Comparison of ENCODE assay signal across 14 cellular contexts in the genomic region with DNA sequence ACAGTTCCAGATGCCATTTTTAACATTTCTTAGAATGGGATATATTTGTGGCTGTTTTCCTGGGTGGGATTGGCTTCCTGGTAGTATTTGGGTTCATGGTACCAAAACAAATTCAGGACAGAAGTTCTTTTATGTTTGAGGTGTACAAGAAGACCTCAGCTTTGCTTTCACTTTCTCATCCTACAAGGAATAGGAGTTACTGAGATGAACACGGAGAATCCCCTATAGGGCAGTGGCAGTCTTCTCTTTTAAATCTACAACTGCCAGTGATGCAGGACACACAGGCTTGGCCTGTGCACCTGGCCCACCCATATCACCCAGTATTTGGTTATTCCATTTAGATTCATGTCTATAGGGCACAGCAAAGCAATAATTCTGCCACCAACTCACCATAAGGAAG. TPM values are rescaled to one million over a fixed set of nuclear protein-coding genes. Genes with fewer than 3 reads are reported as not detected.
A peak's percentile ranks its signal among the peaks of the same experiment; 100 is the strongest.
DNase-seq lines count a peak whose midpoint lies in the region; ATAC-seq and TF ChIP-seq lines count a peak whose summit lies in the region.
"Had no signal": no experiment of that assay in that cellular context is flagged by ENCODE, and none has a peak within 500 bp of the region (broad histone marks: within the 10 kb centered on the region; RNA-seq: fewer than 3 reads in every experiment).

No MANE protein-coding gene starts in this region.

- no peak for DNase-seq in T-helper 2 cell treated with Interferon-gamma antibody and Interleukin-4, amounts not matched to agents 5 μg/mL and 100 μg/mL, for 36 hours (ENCODE audit: low spot score)
- no peak for DNase-seq in T-helper 2 cell
- DNase-seq in neural progenitor cell (ENCODE audit: low spot score), result no peak
- no peak for DNase-seq in NCI-H2029 (lab: John Stamatoyannopoulos, UW)
- DNase-seq in amygdala (lab: John Stamatoyannopoulos, UW), result no peak
- DNase-seq in NCI-H2227 treated with DMSO at 0.1 percent for 48 hours (lab: John Stamatoyannopoulos, UW), result no peak
- DNase-seq: 8988T; NCI-H2029 treated with DMSO at 0.1 percent for 48 hours; stimulated activated CD4-positive, alpha-beta T cell treated with anti-CD3 and anti-CD28 coated beads, Interleukin-1b, Interleukin-23, amount 100 ng/mL, for 48 hours; tibial artery had no signal

- H3K27ac ChIP-seq in neural progenitor cell, result no peak overlapping the region
- H3K27ac ChIP-seq: tibial artery had no signal

- H3K27me3 Mint-ChIP-seq in T-helper 2 cell treated with Interferon-gamma antibody and Interleukin-4, amounts not matched to agents 5 μg/mL and 100 μg/mL, for 36 hours (ENCODE audit: low read depth), result no peaks in the 10 kb centered on the region
- H3K27me3 Mint-ChIP-seq in neural progenitor cell (ENCODE audit: insufficient read depth, low read depth), result no peaks in the 10 kb centered on the region
- H3K27me3 Mint-ChIP-seq: dendritic cell treated with granulocyte-macrophage colony-stimulating factor and Interleukin-4, amounts not matched to agents 40 ng/mL and 50 ng/mL, for 4 days had no signal

- H3K36me3 ChIP-seq in neural progenitor cell, result no peaks in the 10 kb centered on the region

- H3K4me1 ChIP-seq in neural progenitor cell, result peaks cover 15% of the 10 kb centered on the region
- H3K4me1 ChIP-seq: tibial artery had no signal

- H3K79me2 ChIP-seq in neural progenitor cell (ENCODE audit: low read depth), result no peaks in the 10 kb centered on the region

- H2AFZ ChIP-seq in neural progenitor cell (replicated peaks), result no peak overlapping the region

- H3K9me3 ChIP-seq in neural progenitor cell (ENCODE audit: low read depth), result no peaks in the 10 kb centered on the region

- TF ChIP-seq CTCF in neural progenitor cell (IDR thresholded peaks at IDR 0.05), result no peak

- no peaks in the 10 kb centered on the region for H4K20me1 ChIP-seq in neural progenitor cell (ENCODE audit: low read depth)

- no peak overlapping the region for H3K27ac Mint-ChIP-seq in T-helper 2 cell treated with Interferon-gamma antibody and Interleukin-4, amounts not matched to agents 5 μg/mL and 100 μg/mL, for 36 hours
- H3K27ac Mint-ChIP-seq in neural progenitor cell, result peak overlapping the region; percentile 65
- H3K27ac Mint-ChIP-seq: dendritic cell treated with granulocyte-macrophage colony-stimulating factor and Interleukin-4, amounts not matched to agents 40 ng/mL and 50 ng/mL, for 4 days; nephron had no signal

- no peak overlapping the region for H3K9ac ChIP-seq in neural progenitor cell

- peaks cover 18% of the 10 kb centered on the region for H3K4me1 Mint-ChIP-seq in T-helper 2 cell treated with Interferon-gamma antibody and Interleukin-4, amounts not matched to agents 5 μg/mL and 100 μg/mL, for 36 hours (ENCODE audit: low read depth)
- H3K4me1 Mint-ChIP-seq in neural progenitor cell, result peaks cover 4% of the 10 kb centered on the region

- no peaks in the 10 kb centered on the region for H3K27me3 ChIP-seq in neural progenitor cell
- H3K27me3 ChIP-seq: tibial artery had no signal

- no peak overlapping the region for H3K4me2 ChIP-seq in neural progenitor cell

- peak overlapping the region; percentile 8 for H3K4me3 Mint-ChIP-seq in T-helper 2 cell treated with Interferon-gamma antibody and Interleukin-4, amounts not matched to agents 5 μg/mL and 100 μg/mL, for 36 hours
- no peak overlapping the region for H3K4me3 Mint-ChIP-seq in neural progenitor cell
- H3K4me3 Mint-ChIP-seq: dendritic cell treated with granulocyte-macrophage colony-stimulating factor and Interleukin-4, amounts not matched to agents 40 ng/mL and 50 ng/mL, for 4 days; nephron had no signal

- peak; percentile 81 for ATAC-seq in GM21526 (IDR thresholded peaks at IDR 0.05; ENCODE audit: low FRiP score, unreplicated experiment)
- peak; percentile 78 for ATAC-seq in HG03159 (IDR thresholded peaks at IDR 0.05; ENCODE audit: unreplicated experiment)

- H3K4me3 ChIP-seq in neural progenitor cell, result no peak overlapping the region
- H3K4me3 ChIP-seq: tibial artery had no signal

- H3F3A ChIP-seq in neural progenitor cell (ENCODE audit: low read depth), result no peaks in the 10 kb centered on the region

- peaks cover 23% of the 10 kb centered on the region for H3K9me3 Mint-ChIP-seq in T-helper 2 cell treated with Interferon-gamma antibody and Interleukin-4, amounts not matched to agents 5 μg/mL and 100 μg/mL, for 36 hours
- peaks cover 10% of the 10 kb centered on the region for H3K9me3 Mint-ChIP-seq in neural progenitor cell

- H3K36me3 Mint-ChIP-seq in T-helper 2 cell treated with Interferon-gamma antibody and Interleukin-4, amounts not matched to agents 5 μg/mL and 100 μg/mL, for 36 hours (ENCODE audit: low read depth), result peaks cover 47% of the 10 kb centered on the region
- peaks cover 5% of the 10 kb centered on the region for H3K36me3 Mint-ChIP-seq in neural progenitor cell

RNA-seq across cellular contexts. Expression of gene SLC10A7, which starts 35.2 kb away (rescaled TPM):
- 5.0 and 9.9 TPM in 2 replicates for total RNA-seq in neural progenitor cell (ENCODE audit: low replicate concordance)
